Comparison of ENCODE assay signal across 8 cellular contexts in genomic region chr2:224943601-224944041, GRCh38.
A peak's percentile ranks its signal among the peaks of the same experiment; 100 is the strongest.
DNase-seq lines count a peak whose midpoint lies in the region; ATAC-seq and TF ChIP-seq lines count a peak whose summit lies in the region.
"Not testable (repeated sequence)": the region's sequence is repeated elsewhere in the genome, so short reads cannot be mapped to it uniquely, and the experiment has no call there.

No MANE protein-coding gene starts in this region.

- intact Hi-C loops in CD4-positive, alpha-beta T cell (cut with DNase I, micrococcal nuclease), result loop anchor here in 1 of 2 experiments (2.0 kb wide), 1 partner anchor 15 kb away; no protein-coding TSS in a partner anchor
- intact Hi-C loops in natural killer cell (cut with micrococcal nuclease), result not testable (repeated sequence)

- H3K27ac ChIP-seq in CD4-positive, alpha-beta T cell (ENCODE audit: low read depth, low read length), result peak overlapping the region; percentile 58

- peaks cover 86% of the 10 kb centered on the region for H3K4me1 Mint-ChIP-seq in CD4-positive, alpha-beta T cell (ENCODE audit: low read depth)
- peaks cover 74% of the 10 kb centered on the region for H3K4me1 Mint-ChIP-seq in central memory CD8-positive, alpha-beta T cell
- peaks cover 68 to 81% of the 10 kb centered on the region in 2 donors for H3K4me1 Mint-ChIP-seq in natural killer cell
- peaks cover 56 to 84% of the 10 kb centered on the region in 2 donors for H3K4me1 Mint-ChIP-seq in stimulated activated naive B cell treated with anti-CD40 and anti-IgM and Interleukin-4, amounts not matched to agents 10 μg/mL and 1 μg/mL and 100 μg/mL, for 72 hours

- not testable (repeated sequence) for TF ChIP-seq CTCF in CD4-positive, alpha-beta T cell (IDR thresholded peaks at IDR 0.05); natural killer cell (IDR thresholded peaks at IDR 0.05)

- not testable (repeated sequence) for H3K9me3 ChIP-seq in CD4-positive, alpha-beta T cell (ENCODE audit: control insufficient read depth, low read length)

- H3K4me3 Mint-ChIP-seq in CD4-positive, alpha-beta T cell, result peak overlapping the region; percentile 96
- H3K4me3 Mint-ChIP-seq in central memory CD8-positive, alpha-beta T cell, result peak overlapping the region; percentile 81
- H3K4me3 Mint-ChIP-seq in natural killer cell, result peak overlapping the region; percentile 77
- H3K4me3 Mint-ChIP-seq in stimulated activated naive B cell treated with anti-CD40 and anti-IgM and Interleukin-4, amounts not matched to agents 10 μg/mL and 1 μg/mL and 100 μg/mL, for 72 hours, result peak overlapping the region; percentile 32 to 83

- ATAC-seq in CD4-positive, alpha-beta T cell (ENCODE audit: poor library complexity), result peak; percentile 14
- ATAC-seq in HG02610 (IDR thresholded peaks at IDR 0.05; ENCODE audit: unreplicated experiment), result peak; percentile 28
- ATAC-seq in central memory CD8-positive, alpha-beta T cell (replicated peaks; ENCODE audit: extremely low read depth, poor library complexity, severe bottlenecking); natural killer cell: not testable (repeated sequence)
- peak in 1 of 2 donors; percentile 31 for ATAC-seq in stimulated activated naive B cell treated with anti-CD40 and anti-IgM and Interleukin-4, amounts not matched to agents 10 μg/mL and 1 μg/mL and 100 μg/mL, for 72 hours (replicated peaks)

- CTCF ChIA-PET in CD4-positive, alpha-beta T cell (lab: Charles Lee), result interaction anchor here (0.7 to 1.4 kb wide), 2 partner anchors 29 to 43 kb away, joined by 4 to 5 read pairs; no protein-coding TSS in a partner anchor

- not testable (repeated sequence) for H3K27me3 Mint-ChIP-seq in CD4-positive, alpha-beta T cell; central memory CD8-positive, alpha-beta T cell; natural killer cell (ENCODE audit: low read depth in 2 of 2); stimulated activated naive B cell treated with anti-CD40 and anti-IgM and Interleukin-4, amounts not matched to agents 10 μg/mL and 1 μg/mL and 100 μg/mL, for 72 hours

- peak in 5 of 10 experiments; percentile 19 to 45 (median 29) for DNase-seq in CD4-positive, alpha-beta T cell
- DNase-seq in activated CD4-positive, CD25-positive, alpha-beta regulatory T cell treated with anti-CD3 and anti-CD28 coated beads, Interleukin-2, amount 50 U/mL, for 72 hours, result peak; percentile 59
- DNase-seq in activated CD8-positive, alpha-beta memory T cell treated with anti-CD3 and anti-CD28 coated beads, Interleukin-2, amount 50 U/mL, for 4 hours, result peak; percentile 36
- DNase-seq in activated effector memory CD4-positive, alpha-beta T cell treated with anti-CD3 and anti-CD28 coated beads, Interleukin-2, amount 50 U/mL, for 16 hours, result peak; percentile 83
- DNase-seq in central memory CD8-positive, alpha-beta T cell (ENCODE audit: low spot score in 2 of 2); natural killer cell; stimulated activated naive B cell treated with anti-CD40 and anti-IgM and Interleukin-4, amounts not matched to agents 10 μg/mL and 1 μg/mL and 100 μg/mL, for 72 hours: not testable (repeated sequence)

- not testable (repeated sequence) for H3K27me3 ChIP-seq in CD4-positive, alpha-beta T cell (ENCODE audit: control insufficient read depth, insufficient read depth, low read length)

- POLR2A ChIA-PET in CD4-positive, alpha-beta T cell (lab: Charles Lee), result interaction anchor here (0.6 to 9.0 kb wide), 8 partner anchors 10 to 109 kb away, joined by 3 to 86 read pairs (median 6); no protein-coding TSS in a partner anchor

- peak overlapping the region; percentile 89 for H3K27ac Mint-ChIP-seq in CD4-positive, alpha-beta T cell
- H3K27ac Mint-ChIP-seq in central memory CD8-positive, alpha-beta T cell (ENCODE audit: low read depth), result peak overlapping the region; percentile 53
- H3K27ac Mint-ChIP-seq in natural killer cell, result peak overlapping the region; percentile 85 to 87
- peak overlapping the region; percentile 93 for H3K27ac Mint-ChIP-seq in stimulated activated naive B cell treated with anti-CD40 and anti-IgM and Interleukin-4, amounts not matched to agents 10 μg/mL and 1 μg/mL and 100 μg/mL, for 72 hours

- H3K36me3 Mint-ChIP-seq in CD4-positive, alpha-beta T cell (ENCODE audit: low read depth), result peaks cover 41% of the 10 kb centered on the region
- H3K36me3 Mint-ChIP-seq in central memory CD8-positive, alpha-beta T cell (ENCODE audit: insufficient read depth); natural killer cell: not testable (repeated sequence)
- peaks cover 39 to 55% of the 10 kb centered on the region in 2 donors for H3K36me3 Mint-ChIP-seq in stimulated activated naive B cell treated with anti-CD40 and anti-IgM and Interleukin-4, amounts not matched to agents 10 μg/mL and 1 μg/mL and 100 μg/mL, for 72 hours

- not testable (repeated sequence) for H3K9me3 Mint-ChIP-seq in CD4-positive, alpha-beta T cell; central memory CD8-positive, alpha-beta T cell; natural killer cell; stimulated activated naive B cell treated with anti-CD40 and anti-IgM and Interleukin-4, amounts not matched to agents 10 μg/mL and 1 μg/mL and 100 μg/mL, for 72 hours
